Comparison of ENCODE assay signal across 8 cellular contexts in genomic region chr10:101043356-101043707, GRCh38. TPM values are rescaled to one million over a fixed set of nuclear protein-coding genes. Genes with fewer than 3 reads are reported as not detected.
DNase-seq lines count a peak whose midpoint lies in the region; ATAC-seq and TF ChIP-seq lines count a peak whose summit lies in the region.

No MANE protein-coding gene starts in this region.

- WGBS in testis, 2 donors, result 0 to 4% methylated on average over 3 of the region's 3 CpGs

- no peaks in the 10 kb centered on the region for H3K9me3 Mint-ChIP-seq in activated CD8-positive, alpha-beta memory T cell treated with anti-CD3 and anti-CD28 coated beads, Interleukin-2, amount 10 ng/mL, durations not matched to agents 7 days and 5 days (ENCODE audit: low read depth)
- H3K9me3 Mint-ChIP-seq in activated B cell treated with CpG ODN at 0.5 μM for 24 hours, result no peaks in the 10 kb centered on the region

- intact Hi-C loops in activated B cell treated with CpG ODN at 0.5 μM for 24 hours (cut with micrococcal nuclease) (loop anchor here (5.0 kb wide), 1 partner anchor 249 kb away; no protein-coding TSS in a partner anchor), testis (cut with DNase I; ENCODE audit: low total_unique reads) (no loop called here)

- H3K27me3 Mint-ChIP-seq in activated CD8-positive, alpha-beta memory T cell treated with anti-CD3 and anti-CD28 coated beads, Interleukin-2, amount 10 ng/mL, durations not matched to agents 7 days and 5 days, result peaks cover 36% of the 10 kb centered on the region
- peaks cover 15% of the 10 kb centered on the region for H3K27me3 Mint-ChIP-seq in activated B cell treated with CpG ODN at 0.5 μM for 24 hours

- H3K27ac ChIP-seq in iPS-18a (ENCODE audit: low read length) (no peak overlapping the region), testis (peak overlapping the region; percentile 88 to 89)

- H3K4me3 Mint-ChIP-seq in activated CD8-positive, alpha-beta memory T cell treated with anti-CD3 and anti-CD28 coated beads, Interleukin-2, amount 10 ng/mL, durations not matched to agents 7 days and 5 days, result peak overlapping the region; percentile 95
- peak overlapping the region; percentile 99 for H3K4me3 Mint-ChIP-seq in activated B cell treated with CpG ODN at 0.5 μM for 24 hours

- H3K4me1 Mint-ChIP-seq in activated CD8-positive, alpha-beta memory T cell treated with anti-CD3 and anti-CD28 coated beads, Interleukin-2, amount 10 ng/mL, durations not matched to agents 7 days and 5 days, result peaks cover 25% of the 10 kb centered on the region
- H3K4me1 Mint-ChIP-seq in activated B cell treated with CpG ODN at 0.5 μM for 24 hours, result peaks cover 14% of the 10 kb centered on the region

- peaks cover 2% of the 10 kb centered on the region for H3K36me3 Mint-ChIP-seq in activated CD8-positive, alpha-beta memory T cell treated with anti-CD3 and anti-CD28 coated beads, Interleukin-2, amount 10 ng/mL, durations not matched to agents 7 days and 5 days
- H3K36me3 Mint-ChIP-seq in activated B cell treated with CpG ODN at 0.5 μM for 24 hours (ENCODE audit: low read depth), result peaks cover 10% of the 10 kb centered on the region

- DNase-seq in activated CD8-positive, alpha-beta memory T cell treated with anti-CD3 and anti-CD28 coated beads, Interleukin-2, amount 10 ng/mL, durations not matched to agents 7 days and 5 days, result no peak
- DNase-seq in activated CD8-positive, alpha-beta memory T cell treated with anti-CD3 and anti-CD28 coated beads for 24 hours, result no peak
- DNase-seq in activated B cell treated with CpG ODN at 0.5 μM for 24 hours (no peak), testis (peak; percentile 29), NCI-H774 (lab: John Stamatoyannopoulos, UW) (no peak)

- H3K27ac Mint-ChIP-seq in activated CD8-positive, alpha-beta memory T cell treated with anti-CD3 and anti-CD28 coated beads, Interleukin-2, amount 10 ng/mL, durations not matched to agents 7 days and 5 days, result peak overlapping the region; percentile 91
- H3K27ac Mint-ChIP-seq in activated B cell treated with CpG ODN at 0.5 μM for 24 hours, result peak overlapping the region; percentile 32

- CTCF ChIA-PET in activated CD8-positive, alpha-beta memory T cell treated with anti-CD3 and anti-CD28 coated beads, Interleukin-2, amount 10 ng/mL, durations not matched to agents 7 days and 5 days (lab: Charles Lee), result interaction anchor here (0.9 to 20.6 kb wide), 16 partner anchors 8 to 171 kb away, joined by 3 to 402 read pairs (median 8); partner anchors contain the start of genes KAZALD1, PDZD7 and SFXN3
- CTCF ChIA-PET in activated B cell treated with CpG ODN at 0.5 μM for 24 hours (lab: Charles Lee), result interaction anchor here (1.0 to 5.9 kb wide), 7 partner anchors 8 to 98 kb away, joined by 3 to 58 read pairs (median 37); partner anchors contain the start of genes KAZALD1, PDZD7 and SFXN3

- H3K9me3 ChIP-seq in iPS-18a (ENCODE audit: control insufficient read depth, low read depth, low read length) (no peaks in the 10 kb centered on the region), testis (no peaks in the 10 kb centered on the region)

- H3K4me1 ChIP-seq in iPS-18a (ENCODE audit: control insufficient read depth, low read depth, low read length), result peaks cover 3% of the 10 kb centered on the region
- H3K4me1 ChIP-seq in testis, result peaks cover 22% of the 10 kb centered on the region

- peak overlapping the region; percentile 67 for H3K4me3 ChIP-seq in iPS-18a (ENCODE audit: low read length)
- H3K4me3 ChIP-seq in testis, result peak overlapping the region; percentile 41 to 60

- no peak for TF ChIP-seq POLR2A in testis (IDR thresholded peaks at IDR 0.05)

- TF ChIP-seq CTCF in activated B cell treated with CpG ODN at 0.5 μM for 24 hours (IDR thresholded peaks at IDR 0.05), result no peak
- TF ChIP-seq CTCF in testis (IDR thresholded peaks at IDR 0.05), result no peak

- POLR2A ChIA-PET in activated B cell treated with CpG ODN at 0.5 μM for 24 hours (lab: Charles Lee), result interaction anchor here (0.6 to 2.9 kb wide), 9 partner anchors 8 to 777 kb away, joined by 3 to 24 read pairs (median 8); partner anchors contain the start of genes KAZALD1, PDZD7 and SFXN3

- peak overlapping the region; percentile 40 for H3K9ac ChIP-seq in iPS-18a (ENCODE audit: low read length)

- H3K36me3 ChIP-seq in iPS-18a (ENCODE audit: control insufficient read depth, low read depth, low read length), result no peaks in the 10 kb centered on the region
- no peaks in the 10 kb centered on the region for H3K36me3 ChIP-seq in testis (ENCODE audit: low read depth, missing control alignments)

- H3K27me3 ChIP-seq in iPS-18a (ENCODE audit: control insufficient read depth, insufficient read depth, low read length), result peaks cover 72% of the 10 kb centered on the region
- H3K27me3 ChIP-seq in testis, result no peaks in the 10 kb centered on the region

- no peak for ATAC-seq in activated CD8-positive, alpha-beta memory T cell treated with anti-CD3 and anti-CD28 coated beads, Interleukin-2, amount 10 ng/mL, durations not matched to agents 7 days and 5 days
- ATAC-seq in activated B cell treated with CpG ODN at 0.5 μM for 24 hours (ENCODE audit: low read depth) (no peak), GM21390 (IDR thresholded peaks at IDR 0.05; ENCODE audit: unreplicated experiment) (no peak)
- ATAC-seq in activated CD4-positive, CD25-positive, alpha-beta regulatory T cell treated with anti-CD3 and anti-CD28 coated beads, Interleukin-2, amount 50 U/mL, for 24 hours, result no peak

RNA-seq across cellular contexts. Expression of gene SFXN3, which starts 12.3 kb away (rescaled TPM):
- total RNA-seq in activated CD8-positive, alpha-beta memory T cell treated with anti-CD3 and anti-CD28 coated beads, Interleukin-2, amount 10 ng/mL, durations not matched to agents 7 days and 5 days, result 10 to 100 TPM; 38.2 to 48.8 TPM
- total RNA-seq in activated B cell treated with CpG ODN at 0.5 μM for 24 hours (9.5 and 9.8 TPM in 2 replicates), testis (100 to 1,000 TPM in 1 of 2 donors, 10 to 100 TPM in 1; 70.7 to 125 TPM)
- 38.5 TPM for polyA plus RNA-seq in testis (ENCODE audit: insufficient read depth, low read depth, low replicate concordance)

RNA-seq across cellular contexts. Expression of gene PDZD7, which starts 12.4 kb away (rescaled TPM):
- 1 to 10 TPM in 1 of 2 experiments, under 1 TPM in 1; 0.59 to 1.2 TPM for total RNA-seq in activated CD8-positive, alpha-beta memory T cell treated with anti-CD3 and anti-CD28 coated beads, Interleukin-2, amount 10 ng/mL, durations not matched to agents 7 days and 5 days
- total RNA-seq in activated B cell treated with CpG ODN at 0.5 μM for 24 hours, result 0.11 TPM in 1 of 2 replicates, not detected in the other
- 1 to 10 TPM; 2.2 to 3.5 TPM for total RNA-seq in testis
- polyA plus RNA-seq in testis (ENCODE audit: insufficient read depth, low read depth, low replicate concordance), result 1.6 TPM

RNA-seq across cellular contexts. Expression of gene KAZALD1, which starts 18.5 kb away (rescaled TPM):
- total RNA-seq in activated CD8-positive, alpha-beta memory T cell treated with anti-CD3 and anti-CD28 coated beads, Interleukin-2, amount 10 ng/mL, durations not matched to agents 7 days and 5 days, result under 1 TPM in 1 of 2 experiments, not detected in 1; 0.30 TPM
- total RNA-seq in activated B cell treated with CpG ODN at 0.5 μM for 24 hours (0.58 TPM in 1 of 2 replicates, not detected in the other), testis (10 to 100 TPM in 1 of 2 donors, 1 to 10 TPM in 1; 6.4 to 11.0 TPM)
- 6.8 TPM for polyA plus RNA-seq in testis (ENCODE audit: insufficient read depth, low read depth, low replicate concordance)

RNA-seq across cellular contexts. Expression of gene LZTS2, which starts 43.7 kb away (rescaled TPM):
- total RNA-seq in activated CD8-positive, alpha-beta memory T cell treated with anti-CD3 and anti-CD28 coated beads, Interleukin-2, amount 10 ng/mL, durations not matched to agents 7 days and 5 days, result 10 to 100 TPM; 12.6 to 12.7 TPM
- total RNA-seq in activated B cell treated with CpG ODN at 0.5 μM for 24 hours, result 12.6 and 14.9 TPM in 2 replicates
- total RNA-seq in testis, result 100 to 1,000 TPM; 133 to 158 TPM
- polyA plus RNA-seq in testis (ENCODE audit: insufficient read depth, low read depth, low replicate concordance), result 65.9 TPM

RNA-seq across cellular contexts. Expression of gene TWNK, which starts 56.0 kb away (rescaled TPM):
- 10 to 100 TPM; 11.2 to 18.7 TPM for total RNA-seq in activated CD8-positive, alpha-beta memory T cell treated with anti-CD3 and anti-CD28 coated beads, Interleukin-2, amount 10 ng/mL, durations not matched to agents 7 days and 5 days
- total RNA-seq in activated B cell treated with CpG ODN at 0.5 μM for 24 hours (19.2 and 20.5 TPM in 2 replicates), testis (10 to 100 TPM; 24.4 to 31.1 TPM)
- polyA plus RNA-seq in testis (ENCODE audit: insufficient read depth, low read depth, low replicate concordance), result 26.4 TPM
